Comparison of ENCODE assay signal across 20 cellular contexts in genomic region chr4:114284629-114285028, GRCh38.
A peak's percentile ranks its signal among the peaks of the same experiment; 100 is the strongest.
DNase-seq lines count a peak whose midpoint lies in the region; ATAC-seq and TF ChIP-seq lines count a peak whose summit lies in the region.
"Had no signal": no experiment of that assay in that cellular context is flagged by ENCODE, and none has a peak within 500 bp of the region (broad histone marks: within the 10 kb centered on the region; RNA-seq: fewer than 3 reads in every experiment).

No MANE protein-coding gene starts in this region.

- no peak overlapping the region for H3K27ac Mint-ChIP-seq in naive thymus-derived CD4-positive, alpha-beta T cell
- H3K27ac Mint-ChIP-seq: CD4-positive, alpha-beta T cell; IgD-negative memory B cell had no signal

- H3K4me1 ChIP-seq in osteoblast (ENCODE audit: insufficient read depth, low read length), result peaks cover 47% of the 10 kb centered on the region
- H3K4me1 ChIP-seq in naive thymus-derived CD4-positive, alpha-beta T cell (ENCODE audit: control insufficient read depth in 2 of 2, insufficient read depth in 2 of 2, low read length in 2 of 2), result no peaks in the 10 kb centered on the region
- H3K4me1 ChIP-seq: A549 had no signal

- H3K27me3 Mint-ChIP-seq in naive thymus-derived CD4-positive, alpha-beta T cell, result peaks cover 0 to 11% (median 8%) of the 10 kb centered on the region in 5 donors

- H3K9me3 Mint-ChIP-seq in naive thymus-derived CD4-positive, alpha-beta T cell, result peaks cover 0 to 9% (median 2%) of the 10 kb centered on the region in 11 donors
- H3K9me3 Mint-ChIP-seq: CD4-positive, alpha-beta T cell had no signal

- POLR2A ChIA-PET in naive thymus-derived CD4-positive, alpha-beta T cell (lab: Charles Lee), result no interaction called here

- H3K27ac ChIP-seq in osteoblast (ENCODE audit: low read depth, low read length), result peak overlapping the region; percentile 32
- no peak overlapping the region for H3K27ac ChIP-seq in naive thymus-derived CD4-positive, alpha-beta T cell (ENCODE audit: low read depth, low read length)
- H3K27ac ChIP-seq: 22Rv1, A549, C4-2B, HL-60 had no signal

- H3K4me3 ChIP-seq in osteoblast (ENCODE audit: insufficient read depth, low read length), result no peak overlapping the region
- no peak overlapping the region for H3K4me3 ChIP-seq in naive thymus-derived CD4-positive, alpha-beta T cell (ENCODE audit: low read length)
- no peak overlapping the region for H3K4me3 ChIP-seq in MG63
- H3K4me3 ChIP-seq: A549 had no signal

- no peak for DNase-seq in osteoblast (ENCODE audit: insufficient read length, low spot score, missing footprints)
- DNase-seq in naive thymus-derived CD4-positive, alpha-beta T cell, result no peak
- DNase-seq in HuH-7 (ENCODE audit: low spot score), result no peak
- no peak for DNase-seq in MG63
- DNase-seq: AML-193; Caco-2; CD4-positive, alpha-beta T cell; GOT3; H7; Karpas-422; KBM-7 had no signal

- ATAC-seq in GM18511 (IDR thresholded peaks at IDR 0.05; ENCODE audit: unreplicated experiment) (peak; percentile 76), GM19438 (IDR thresholded peaks at IDR 0.05; ENCODE audit: low read depth, unreplicated experiment) (peak; percentile 64), HG02938 (IDR thresholded peaks at IDR 0.05; ENCODE audit: unreplicated experiment) (peak; percentile 73)
- ATAC-seq in naive thymus-derived CD4-positive, alpha-beta T cell, result no peak
- ATAC-seq: A549, HCT116 had no signal

- H2AFZ ChIP-seq in osteoblast (ENCODE audit: low read length), result no peak overlapping the region

- CTCF ChIA-PET in naive thymus-derived CD4-positive, alpha-beta T cell (lab: Charles Lee), result interaction anchor here (0.6 kb wide), 1 partner anchor 153 kb away, joined by 3 read pairs; no protein-coding TSS in a partner anchor

- no peaks in the 10 kb centered on the region for H3K4me1 Mint-ChIP-seq in naive thymus-derived CD4-positive, alpha-beta T cell

- no peak overlapping the region for H3K4me3 Mint-ChIP-seq in naive thymus-derived CD4-positive, alpha-beta T cell
- H3K4me3 Mint-ChIP-seq: CD4-positive, alpha-beta T cell; IgD-negative memory B cell had no signal

- no peaks in the 10 kb centered on the region for H3K9me3 ChIP-seq in osteoblast (ENCODE audit: low read depth, low read length)
- H3K9me3 ChIP-seq in naive thymus-derived CD4-positive, alpha-beta T cell (ENCODE audit: control insufficient read depth in 2 of 3, low read length in 3 of 3), result no peaks in the 10 kb centered on the region
- H3K9me3 ChIP-seq in MG63, result no peaks in the 10 kb centered on the region
- H3K9me3 ChIP-seq: A549, Caco-2 had no signal

- H4K20me1 ChIP-seq in osteoblast (ENCODE audit: insufficient read depth, low read length), result no peaks in the 10 kb centered on the region

- no peak for TF ChIP-seq CTCF in osteoblast (IDR thresholded peaks at IDR 0.05; ENCODE audit: extremely low read depth, low read depth, low read length)

- H3K4me2 ChIP-seq in osteoblast (ENCODE audit: insufficient read depth, low read length), result no peak overlapping the region
- H3K4me2 ChIP-seq: A549 had no signal

- H3K36me3 ChIP-seq in osteoblast (ENCODE audit: insufficient read depth, low read length), result no peaks in the 10 kb centered on the region
- no peaks in the 10 kb centered on the region for H3K36me3 ChIP-seq in naive thymus-derived CD4-positive, alpha-beta T cell (ENCODE audit: control insufficient read depth in 2 of 3, insufficient read depth in 3 of 3, low read length in 3 of 3)
- H3K36me3 ChIP-seq in MG63, result peaks cover 4% of the 10 kb centered on the region; the same call in 1 of the 2 replicates

- no peaks in the 10 kb centered on the region for H3K27me3 ChIP-seq in osteoblast (ENCODE audit: insufficient read depth, low read length)
- no peaks in the 10 kb centered on the region for H3K27me3 ChIP-seq in naive thymus-derived CD4-positive, alpha-beta T cell (ENCODE audit: control insufficient read depth in 2 of 2, insufficient read depth in 2 of 2, low read length in 2 of 2)
- no peaks in the 10 kb centered on the region for H3K27me3 ChIP-seq in MG63

- H3K79me2 ChIP-seq in osteoblast (ENCODE audit: insufficient read depth, low read length), result no peaks in the 10 kb centered on the region

- peaks cover 0 to 4% (median 0%) of the 10 kb centered on the region in 5 donors for H3K36me3 Mint-ChIP-seq in naive thymus-derived CD4-positive, alpha-beta T cell
- H3K36me3 Mint-ChIP-seq: IgD-negative memory B cell had no signal

- intact Hi-C loops in naive thymus-derived CD4-positive, alpha-beta T cell (cut with micrococcal nuclease), result no loop called here
